ENCODE assay signal across 30 cellular contexts in the genomic region with DNA sequence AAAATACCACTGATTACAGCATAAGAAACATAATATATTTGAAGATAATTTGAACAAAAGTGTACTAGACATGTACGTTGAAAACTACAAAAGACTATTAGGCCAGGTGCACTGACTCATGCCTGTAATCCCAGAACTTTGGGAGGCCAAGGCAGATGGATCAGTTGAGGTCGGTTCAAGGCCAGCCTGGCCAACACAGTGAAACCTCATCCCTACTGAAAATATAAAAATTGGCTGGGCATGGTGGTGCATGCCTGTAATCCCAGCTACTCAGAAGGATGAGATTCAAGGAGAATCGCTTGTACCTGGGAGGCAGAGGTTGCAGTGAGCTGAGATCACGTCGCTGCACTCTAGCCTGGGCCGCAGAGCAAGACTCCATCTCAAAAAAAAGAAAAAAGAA.
"Had no signal": no experiment of that assay in that cellular context is flagged by ENCODE, and none has a peak within 500 bp of the region (broad histone marks: within the 10 kb centered on the region; RNA-seq: fewer than 3 reads in every experiment).

No MANE protein-coding gene starts in this region.

- ATAC-seq: activated T-cell treated with anti-CD3 and anti-CD28 coated beads, Interleukin-2, amount 50 U/mL, for 72 hours; esophagus mucosa; WTC11 had no signal

- DNase-seq: activated CD4-positive, alpha-beta memory T cell treated with anti-CD3 and anti-CD28 coated beads, Interleukin-2, amount 10 ng/mL, durations not matched to agents 7 days and 5 days; activated CD4-positive, alpha-beta T cell treated with anti-CD3 and anti-CD28 coated beads for 1 hour; activated CD4-positive, alpha-beta T cell treated with anti-CD3 and anti-CD28 coated beads for 4 hours; activated CD4-positive, alpha-beta T cell treated with anti-CD3 and anti-CD28 coated beads, Interleukin-2, amount 10 ng/mL, durations not matched to agents 7 days and 5 days; activated CD4-positive, alpha-beta T cell treated with anti-CD3 and anti-CD28 coated beads, Interleukin-2, amount 50 U/mL, for 4 hours; activated CD8-positive, alpha-beta memory T cell treated with anti-CD3 and anti-CD28 coated beads, Interleukin-2, amount 50 U/mL, for 48 hours; activated gamma-delta T cell; activated naive CD4-positive, alpha-beta T cell; activated naive CD4-positive, alpha-beta T cell treated with anti-CD3 and anti-CD28 coated beads, Interleukin-2, amount 50 U/mL, for 16 hours; activated T-cell treated with anti-CD3 and anti-CD28 coated beads for 4 hours; activated T-cell treated with anti-CD3 and anti-CD28 coated beads, Interleukin-2, amount 50 U/mL, for 24 hours; activated T-cell treated with anti-CD3 and anti-CD28 coated beads, Interleukin-2, amount 50 U/mL, for 72 hours; amniotic stem cell; anterior cingulate cortex; brain microvascular endothelial cell; dorsolateral prefrontal cortex; effector memory CD4-positive, alpha-beta T cell; endodermal cell; foreskin fibroblast; head of caudate nucleus; T-helper 2 cell had no signal

- H3K36me3 ChIP-seq: brain microvascular endothelial cell had no signal

- H3K36me3 Mint-ChIP-seq: WTC11 had no signal

- H3K27ac Mint-ChIP-seq: activated CD4-positive, alpha-beta memory T cell treated with anti-CD3 and anti-CD28 coated beads, Interleukin-2, amount 10 ng/mL, durations not matched to agents 7 days and 5 days; activated CD4-positive, alpha-beta T cell treated with anti-CD3 and anti-CD28 coated beads, Interleukin-2, amount 10 ng/mL, durations not matched to agents 7 days and 5 days; activated naive CD8-positive, alpha-beta T cell; activated T-cell treated with anti-CD3 and anti-CD28 coated beads, Interleukin-2, amount 50 U/mL, for 24 hours; activated T-cell treated with anti-CD3 and anti-CD28 coated beads, Interleukin-2, amount 50 U/mL, for 72 hours; endodermal cell; WTC11 had no signal

- H3K4me3 ChIP-seq: coronary artery, dorsolateral prefrontal cortex had no signal

- FAIRE-seq: astrocyte, bronchial epithelial cell, frontal cortex had no signal

- H3K4me1 Mint-ChIP-seq: activated CD4-positive, alpha-beta memory T cell treated with anti-CD3 and anti-CD28 coated beads, Interleukin-2, amount 10 ng/mL, durations not matched to agents 7 days and 5 days; activated CD4-positive, alpha-beta T cell treated with anti-CD3 and anti-CD28 coated beads, Interleukin-2, amount 10 ng/mL, durations not matched to agents 7 days and 5 days; central memory CD8-positive, alpha-beta T cell; WTC11 had no signal

- H3K27me3 ChIP-seq: brain microvascular endothelial cell, dorsolateral prefrontal cortex had no signal

- H3K4me3 Mint-ChIP-seq: activated CD4-positive, alpha-beta memory T cell treated with anti-CD3 and anti-CD28 coated beads, Interleukin-2, amount 10 ng/mL, durations not matched to agents 7 days and 5 days; activated CD4-positive, alpha-beta T cell treated with anti-CD3 and anti-CD28 coated beads, Interleukin-2, amount 10 ng/mL, durations not matched to agents 7 days and 5 days; activated naive CD8-positive, alpha-beta T cell; activated T-cell treated with anti-CD3 and anti-CD28 coated beads, Interleukin-2, amount 50 U/mL, for 24 hours; activated T-cell treated with anti-CD3 and anti-CD28 coated beads, Interleukin-2, amount 50 U/mL, for 72 hours; central memory CD8-positive, alpha-beta T cell; dendritic cell treated with granulocyte-macrophage colony-stimulating factor and Interleukin-4, amounts not matched to agents 40 ng/mL and 50 ng/mL, for 4 days; endodermal cell; WTC11 had no signal

- H3K27me3 Mint-ChIP-seq: activated T-cell treated with anti-CD3 and anti-CD28 coated beads, Interleukin-2, amount 50 U/mL, for 24 hours; dendritic cell treated with granulocyte-macrophage colony-stimulating factor and Interleukin-4, amounts not matched to agents 40 ng/mL and 50 ng/mL, for 4 days had no signal

- H3K9me3 Mint-ChIP-seq: central memory CD8-positive, alpha-beta T cell had no signal

- H3K27ac ChIP-seq: brain microvascular endothelial cell, coronary artery, dorsolateral prefrontal cortex had no signal
